1 cellular context compared by ENCODE assay signal in genomic region chr17:48541036-48541573, GRCh38.
A peak's percentile ranks its signal among the peaks of the same experiment; 100 is the strongest.
TF ChIP-seq lines count a peak whose summit lies in the region.

No MANE protein-coding gene starts in this region.

TF ChIP-seq in K562, 482 proteins besides CTCF, POLR2A, EP300 and RAD21:
- TF ChIP-seq SRF (CRISPR knock-in tag; IDR thresholded peaks at IDR 0.05) (no peak), TEAD4 (IDR thresholded peaks at IDR 0.05; ENCODE audit: low read length) (peak; percentile 6; the same call in 1 of the 2 replicates), TEAD4 (CRISPR knock-in tag; IDR thresholded peaks at IDR 0.05; ENCODE audit: borderline replicate concordance) (no peak), TCF3 (CRISPR knock-in tag; IDR thresholded peaks at IDR 0.05) (0 out of 2 replicates have a peak, but pooled peaks have one; percentile 6), MAFF (IDR thresholded peaks at IDR 0.05; ENCODE audit: low read length) (no peak), KDM2B (CRISPR knock-in tag; IDR thresholded peaks at IDR 0.05) (no peak), RBBP5 (IDR thresholded peaks at IDR 0.05; ENCODE audit: borderline replicate concordance, insufficient read depth, low read length, poor library complexity, severe bottlenecking) (peak; percentile 23), POLR2B (IDR thresholded peaks at IDR 0.05; ENCODE audit: low read depth, partially characterized antibody) (peak; percentile 5), NFATC3 (IDR thresholded peaks at IDR 0.05) (no peak), IFI16 (CRISPR knock-in tag; IDR thresholded peaks at IDR 0.05) (no peak), SNRNP70 (optimal IDR thresholded peaks at IDR 0.05; ENCODE audit: low read depth, low read length) (no peak), HDGF (IDR thresholded peaks at IDR 0.05) (no peak), ELK3 (CRISPR knock-in tag; IDR thresholded peaks at IDR 0.05) (no peak), ZNF639 (CRISPR knock-in tag; conservative IDR thresholded peaks at IDR 0.05 in 1 of 2, IDR thresholded peaks at IDR 0.05 in 1 of 2) (peak in 1 of 2 experiments; percentile 37; a peak in 1 of 4 replicates), TGIF2 (CRISPR knock-in tag; IDR thresholded peaks at IDR 0.05) (no peak), ZNF41 (CRISPR knock-in tag; conservative IDR thresholded peaks at IDR 0.05) (no peak), RBM39 (optimal IDR thresholded peaks at IDR 0.05; ENCODE audit: low read depth, low read length) (no peak), PTBP1 (IDR thresholded peaks at IDR 0.05; ENCODE audit: low read depth, low read length) (no peak), CXXC5 (CRISPR knock-in tag; IDR thresholded peaks at IDR 0.05) (no peak), FOXK2 (conservative IDR thresholded peaks at IDR 0.05 in 1 of 2, IDR thresholded peaks at IDR 0.05 in 1 of 2; ENCODE audit: low read depth in 2 of 2) (no peak), BACH1 (tag; IDR thresholded peaks at IDR 0.05) (0 out of 2 replicates have a peak, but pooled peaks have one; percentile 62), NUFIP1 (IDR thresholded peaks at IDR 0.05; ENCODE audit: partially characterized antibody) (no peak), ZNF589 (CRISPR knock-in tag; IDR thresholded peaks at IDR 0.05; ENCODE audit: low read depth) (0 out of 2 replicates have a peak, but pooled peaks have one; percentile 50), SREBF1 (IDR thresholded peaks at IDR 0.05; ENCODE audit: borderline replicate concordance, low read depth, low read length) (no peak)
- TF ChIP-seq, protein P1, sequence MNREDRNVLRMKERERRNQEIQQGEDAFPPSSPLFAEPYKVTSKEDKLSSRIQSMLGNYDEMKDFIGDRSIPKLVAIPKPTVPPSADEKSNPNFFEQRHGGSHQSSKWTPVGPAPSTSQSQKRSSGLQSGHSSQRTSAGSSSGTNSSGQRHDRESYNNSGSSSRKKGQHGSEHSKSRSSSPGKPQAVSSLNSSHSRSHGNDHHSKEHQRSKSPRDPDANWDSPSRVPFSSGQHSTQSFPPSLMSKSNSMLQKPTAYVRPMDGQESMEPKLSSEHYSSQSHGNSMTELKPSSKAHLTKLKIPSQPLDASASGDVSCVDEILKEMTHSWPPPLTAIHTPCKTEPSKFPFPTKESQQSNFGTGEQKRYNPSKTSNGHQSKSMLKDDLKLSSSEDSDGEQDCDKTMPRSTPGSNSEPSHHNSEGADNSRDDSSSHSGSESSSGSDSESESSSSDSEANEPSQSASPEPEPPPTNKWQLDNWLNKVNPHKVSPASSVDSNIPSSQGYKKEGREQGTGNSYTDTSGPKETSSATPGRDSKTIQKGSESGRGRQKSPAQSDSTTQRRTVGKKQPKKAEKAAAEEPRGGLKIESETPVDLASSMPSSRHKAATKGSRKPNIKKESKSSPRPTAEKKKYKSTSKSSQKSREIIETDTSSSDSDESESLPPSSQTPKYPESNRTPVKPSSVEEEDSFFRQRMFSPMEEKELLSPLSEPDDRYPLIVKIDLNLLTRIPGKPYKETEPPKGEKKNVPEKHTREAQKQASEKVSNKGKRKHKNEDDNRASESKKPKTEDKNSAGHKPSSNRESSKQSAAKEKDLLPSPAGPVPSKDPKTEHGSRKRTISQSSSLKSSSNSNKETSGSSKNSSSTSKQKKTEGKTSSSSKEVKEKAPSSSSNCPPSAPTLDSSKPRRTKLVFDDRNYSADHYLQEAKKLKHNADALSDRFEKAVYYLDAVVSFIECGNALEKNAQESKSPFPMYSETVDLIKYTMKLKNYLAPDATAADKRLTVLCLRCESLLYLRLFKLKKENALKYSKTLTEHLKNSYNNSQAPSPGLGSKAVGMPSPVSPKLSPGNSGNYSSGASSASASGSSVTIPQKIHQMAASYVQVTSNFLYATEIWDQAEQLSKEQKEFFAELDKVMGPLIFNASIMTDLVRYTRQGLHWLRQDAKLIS (CRISPR knock-in tag; IDR thresholded peaks at IDR 0.05): 0 out of 2 replicates have a peak, but pooled peaks have one; percentile 20
TF ChIP-seq in K562: peak in this region for 8.
